ENCODE assay signal across 18 cellular contexts in genomic region chr9:136372006-136372405, GRCh38. TPM values are rescaled to one million over a fixed set of nuclear protein-coding genes. Genes with fewer than 3 reads are reported as not detected.
DNase-seq lines count a peak whose midpoint lies in the region; ATAC-seq, FAIRE-seq and TF ChIP-seq lines count a peak whose summit lies in the region.
"Had no signal": no experiment of that assay in that cellular context is flagged by ENCODE, and none has a peak within 500 bp of the region (broad histone marks: within the 10 kb centered on the region; RNA-seq: fewer than 3 reads in every experiment).

No MANE protein-coding gene starts in this region.

- peaks cover 0 to 67% (median 11%) of the 10 kb centered on the region in 11 experiments; a peak in 14 of 22 replicates for H4K20me1 ChIP-seq in BLaER1 treated with 17β-estradiol and CSF1 and Interleukin-3, amounts not matched to agents 10 nM and 100 nM

- H3K9ac ChIP-seq in BLaER1 treated with 17β-estradiol and CSF1 and Interleukin-3, amounts not matched to agents 10 nM and 100 nM: peak overlapping the region; percentile 76 to 86 (median 82)
- no peak overlapping the region for H3K9ac ChIP-seq in kidney (ENCODE audit: low read length in 2 of 2)
- H3K9ac ChIP-seq in skeletal muscle satellite cell (ENCODE audit: low read depth, low read length): no peak overlapping the region

- POLR2A ChIA-PET in RWPE1 (lab: Yijun Ruan, JAX; ENCODE audit: low non-redundant PET): interaction anchor here (1.2 kb wide), 1 partner anchor 8 kb away, joined by 5 read pairs; the partner anchor contains the start of gene DNLZ

- H3K27ac ChIP-seq in BLaER1 treated with 17β-estradiol and CSF1 and Interleukin-3, amounts not matched to agents 10 nM and 100 nM: peak overlapping the region; percentile 21 to 92 (median 85); a peak in 21 of 22 replicates
- H3K27ac ChIP-seq in RWPE1: peak overlapping the region; percentile 35; the same call in 1 of the 2 replicates
- H3K27ac ChIP-seq in kidney (ENCODE audit: low read depth in 2 of 2, low read length in 2 of 2): peak overlapping the region; percentile 22 to 41
- H3K27ac ChIP-seq: right atrium auricular region, SJSA1 had no signal

- CTCF ChIA-PET in RWPE1 (lab: Yijun Ruan, JAX): interaction anchor here (1.3 to 2.0 kb wide), 2 partner anchors 8 to 9 kb away, joined by 3 to 13 read pairs; partner anchors contain the start of gene DNLZ

- no peaks in the 10 kb centered on the region for H3K9me3 ChIP-seq in BLaER1 treated with 17β-estradiol and CSF1 and Interleukin-3, amounts not matched to agents 10 nM and 100 nM (replicated peaks in 1 of 11)
- H3K9me3 ChIP-seq in kidney (ENCODE audit: control insufficient read depth in 1 of 2, low read length in 2 of 2) (no peaks in the 10 kb centered on the region), skeletal muscle satellite cell (replicated peaks; ENCODE audit: low read length) (no peaks in the 10 kb centered on the region)
- H3K9me3 ChIP-seq: right atrium auricular region, SJSA1, tibial nerve had no signal

- peaks cover 31% of the 10 kb centered on the region for H3K4me1 Mint-ChIP-seq in nephron progenitor cell

- H3K36me3 Mint-ChIP-seq in nephron progenitor cell (ENCODE audit: low read depth): no peaks in the 10 kb centered on the region

- peaks cover 2% of the 10 kb centered on the region for H3K27me3 Mint-ChIP-seq in nephron progenitor cell (ENCODE audit: low read depth, poor library complexity)

- no peak for FAIRE-seq in kidney (lab: Jason Lieb, UNC)
- FAIRE-seq: bronchial epithelial cell, GM18507 had no signal

- H3K36me3 ChIP-seq in BLaER1 treated with 17β-estradiol and CSF1 and Interleukin-3, amounts not matched to agents 10 nM and 100 nM: peaks cover 4 to 72% (median 38%) of the 10 kb centered on the region in 11 experiments; a peak in 20 of 22 replicates
- H3K36me3 ChIP-seq in kidney (ENCODE audit: control insufficient read depth in 1 of 2, insufficient read depth in 2 of 2, low read length in 2 of 2) (no peaks in the 10 kb centered on the region), skeletal muscle satellite cell (ENCODE audit: insufficient read depth, low read length) (peaks cover 16% of the 10 kb centered on the region)
- H3K36me3 ChIP-seq: right atrium auricular region, SJSA1 had no signal

- no peak for TF ChIP-seq CTCF in RWPE1 (conservative IDR thresholded peaks at IDR 0.05; ENCODE audit: low read depth)
- no peak for TF ChIP-seq CTCF in kidney (IDR thresholded peaks at IDR 0.05; ENCODE audit: borderline replicate concordance, extremely low read depth, insufficient read depth)
- TF ChIP-seq CTCF in nephron progenitor cell (IDR thresholded peaks at IDR 0.05): no peak

- H3K4me1 ChIP-seq in BLaER1 treated with 17β-estradiol and CSF1 and Interleukin-3, amounts not matched to agents 10 nM and 100 nM: peaks cover 73 to 93% (median 79%) of the 10 kb centered on the region in 10 experiments
- H3K4me1 ChIP-seq in kidney (ENCODE audit: control insufficient read depth in 1 of 2, insufficient read depth in 1 of 2, low read depth in 1 of 2, low read length in 2 of 2) (peaks cover 3 to 13% of the 10 kb centered on the region in 2 donors), skeletal muscle satellite cell (ENCODE audit: control insufficient read depth, insufficient read depth, low read length) (peaks cover 15% of the 10 kb centered on the region)

- intact Hi-C loops in kidney (cut with DNase I): no loop called here

- no peak overlapping the region for H3K4me3 Mint-ChIP-seq in nephron progenitor cell

- H3K9me3 Mint-ChIP-seq in nephron progenitor cell: no peaks in the 10 kb centered on the region

- H3K27me3 ChIP-seq in BLaER1 treated with 17β-estradiol and CSF1 and Interleukin-3, amounts not matched to agents 10 nM and 100 nM: no peaks in the 10 kb centered on the region
- no peaks in the 10 kb centered on the region for H3K27me3 ChIP-seq in skeletal muscle satellite cell (ENCODE audit: control insufficient read depth, insufficient read depth, low read length)
- H3K27me3 ChIP-seq: right atrium auricular region, SJSA1, tibial nerve had no signal

- ATAC-seq in GM18868 (IDR thresholded peaks at IDR 0.05; ENCODE audit: unreplicated experiment): no peak

- DNase-seq in RWPE1 (ENCODE audit: low spot score): no peak
- DNase-seq in kidney: no peak
- no peak for DNase-seq in SHP77 treated with DMSO at 0.1 percent for 48 hours (lab: John Stamatoyannopoulos, UW)
- no peak for DNase-seq in NCI-H2196 treated with DMSO at 0.1 percent for 48 hours (lab: John Stamatoyannopoulos, UW; ENCODE audit: unreplicated experiment)
- DNase-seq in nephron progenitor cell: no peak
- DNase-seq: activated CD4-positive, alpha-beta T cell treated with anti-CD3 and anti-CD28 coated beads, Interleukin-2, amount 50 U/mL, for 1 hour; activated effector memory CD4-positive, alpha-beta T cell treated with anti-CD3 and anti-CD28 coated beads, Interleukin-2, amount 50 U/mL, for 16 hours; COR-L47; NCI-H187; occipital lobe had no signal

- H3K4me2 ChIP-seq in BLaER1 treated with 17β-estradiol and CSF1 and Interleukin-3, amounts not matched to agents 10 nM and 100 nM: peak overlapping the region; percentile 89 to 99 (median 95)
- peak overlapping the region; percentile 20 for H3K4me2 ChIP-seq in skeletal muscle satellite cell (ENCODE audit: low read length)

- H3K4me3 ChIP-seq in BLaER1 treated with 17β-estradiol and CSF1 and Interleukin-3, amounts not matched to agents 10 nM and 100 nM: peak overlapping the region in 9 of 10 experiments; percentile 17 to 86 (median 66); a peak in 16 of 20 replicates
- H3K4me3 ChIP-seq in kidney (ENCODE audit: low read length in 2 of 2) (no peak overlapping the region), skeletal muscle satellite cell (ENCODE audit: low read length) (no peak overlapping the region)
- H3K4me3 ChIP-seq: SJSA1 had no signal

- H3K27ac Mint-ChIP-seq in nephron progenitor cell: no peak overlapping the region

RNA-seq across cellular contexts. Expression of gene CARD9, which starts 1.5 kb away (rescaled TPM):
- total RNA-seq in kidney: 7.0 TPM
- 1.5 TPM for polyA plus RNA-seq in kidney (ENCODE audit: insufficient read depth, low read depth, low replicate concordance)
- 1.3 TPM in 2 replicates for total RNA-seq in skeletal muscle satellite cell (2012; rRNA removed)

RNA-seq across cellular contexts. Expression of gene DNLZ, which starts 8.5 kb away (rescaled TPM):
- total RNA-seq in kidney: 22.1 TPM
- polyA plus RNA-seq in kidney (ENCODE audit: insufficient read depth, low read depth, low replicate concordance): 30.4 TPM
- 7.6 and 10.3 TPM in 2 replicates for total RNA-seq in skeletal muscle satellite cell (2012; rRNA removed)

RNA-seq across cellular contexts. Expression of gene SNAPC4, which starts 28.0 kb away (rescaled TPM):
- 11.0 TPM for total RNA-seq in kidney
- 3.2 TPM for polyA plus RNA-seq in kidney (ENCODE audit: insufficient read depth, low read depth, low replicate concordance)
- total RNA-seq in skeletal muscle satellite cell (2012; rRNA removed): 16.4 and 19.0 TPM in 2 replicates

RNA-seq across cellular contexts. Expression of gene ENTR1, which starts 38.4 kb away (rescaled TPM):
- 36.2 TPM for total RNA-seq in kidney
- 25.9 TPM for polyA plus RNA-seq in kidney (ENCODE audit: insufficient read depth, low read depth, low replicate concordance)
- total RNA-seq in skeletal muscle satellite cell (2012; rRNA removed): 49.4 and 53.1 TPM in 2 replicates

RNA-seq across cellular contexts. Expression of gene PMPCA, which starts 38.5 kb away (rescaled TPM):
- 45.6 TPM for total RNA-seq in kidney
- polyA plus RNA-seq in kidney (ENCODE audit: insufficient read depth, low read depth, low replicate concordance): 50.1 TPM
- total RNA-seq in skeletal muscle satellite cell (2012; rRNA removed): 64.2 and 79.1 TPM in 2 replicates

Comparison
In these comparisons a context has a peak if more than half of its experiments do, and no peak if none do; other contexts are left out.
1. H3K27ac ChIP-seq: peak in every context shown above with its lines; median percentile 85 in BLaER1 treated with 17β-estradiol and CSF1 and Interleukin-3, amounts not matched to agents 10 nM and 100 nM; 35 in RWPE1; 32 in kidney.
2. H3K4me3 ChIP-seq: peak in BLaER1 treated with 17β-estradiol and CSF1 and Interleukin-3, amounts not matched to agents 10 nM and 100 nM (9 of 10); none in kidney (0 of 2) and skeletal muscle satellite cell (single experiment).
3. H3K9ac ChIP-seq: peak in BLaER1 treated with 17β-estradiol and CSF1 and Interleukin-3, amounts not matched to agents 10 nM and 100 nM (11 of 11); none in kidney (0 of 2) and skeletal muscle satellite cell (single experiment).